Comparison of ENCODE assay signal across 14 cellular contexts in the genomic region with DNA sequence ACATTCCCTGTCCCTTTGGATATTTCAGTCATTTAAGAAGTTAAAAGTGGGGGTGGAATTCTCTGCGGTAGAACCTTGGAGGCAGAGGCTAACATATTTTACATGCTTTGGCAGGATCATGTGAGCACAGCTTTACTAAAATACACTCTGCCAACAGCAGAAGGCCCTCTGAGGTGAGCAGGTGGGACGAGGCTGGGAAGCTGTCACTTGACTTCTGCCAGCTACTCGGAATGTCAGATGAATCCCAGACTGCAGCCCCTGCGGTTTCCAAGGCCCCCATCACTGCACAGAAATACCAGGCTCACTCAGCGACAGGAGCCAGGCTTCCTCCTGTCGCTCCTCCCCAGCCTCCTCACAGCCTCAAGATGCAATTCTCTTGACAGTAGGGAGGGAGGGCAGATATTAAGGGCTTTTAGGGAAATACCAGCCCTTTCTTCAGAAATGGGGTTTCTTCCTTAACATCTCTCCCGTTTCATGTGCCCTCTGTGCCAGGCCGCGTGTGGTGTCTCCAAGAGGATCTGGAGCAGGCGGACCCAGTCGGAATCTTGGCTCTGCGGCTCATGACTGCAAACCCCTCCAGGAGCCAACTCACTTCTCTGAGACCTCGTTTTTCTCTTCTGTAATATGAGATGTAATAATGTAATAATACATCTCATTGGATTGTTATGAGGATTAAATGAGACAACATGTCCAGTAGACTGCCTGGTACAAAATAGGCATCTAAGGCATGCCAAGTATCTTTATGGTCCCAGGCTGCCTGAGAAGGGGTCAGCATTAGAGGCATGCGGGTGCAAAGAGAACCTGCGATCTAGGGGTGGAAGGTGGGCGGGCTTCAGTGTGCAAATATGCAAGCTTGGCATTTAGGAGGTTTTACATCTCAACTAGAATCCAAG.
DNase-seq lines count a peak whose midpoint lies in the region; ATAC-seq and TF ChIP-seq lines count a peak whose summit lies in the region.
"Had no signal": no experiment of that assay in that cellular context is flagged by ENCODE, and none has a peak within 500 bp of the region (broad histone marks: within the 10 kb centered on the region; RNA-seq: fewer than 3 reads in every experiment).

No MANE protein-coding gene starts in this region.

- H3K4me3 ChIP-seq in heart left ventricle (no peak overlapping the region), osteoblast (ENCODE audit: insufficient read depth, low read length) (no peak overlapping the region), mucosa of descending colon (no peak overlapping the region)
- H3K4me3 ChIP-seq: BLaER1 treated with 17β-estradiol and CSF1 and Interleukin-3, amounts not matched to agents 10 nM and 100 nM; lower lobe of right lung had no signal

- H3K27ac ChIP-seq in heart left ventricle (peak overlapping the region in 8 of 12 donors; percentile 1 to 80 (median 66)), osteoblast (ENCODE audit: low read depth, low read length) (no peak overlapping the region)
- H3K27ac ChIP-seq: BLaER1 treated with 17β-estradiol and CSF1 and Interleukin-3, amounts not matched to agents 10 nM and 100 nM; lower lobe of right lung; parathyroid adenoma had no signal

- H4K20me1 ChIP-seq in osteoblast (ENCODE audit: insufficient read depth, low read length): peaks cover 3% of the 10 kb centered on the region
- H4K20me1 ChIP-seq: BLaER1 treated with 17β-estradiol and CSF1 and Interleukin-3, amounts not matched to agents 10 nM and 100 nM had no signal

- TF ChIP-seq CTCF in heart left ventricle (IDR thresholded peaks at IDR 0.05) (no peak), osteoblast (IDR thresholded peaks at IDR 0.05; ENCODE audit: extremely low read depth, low read depth, low read length) (no peak), mucosa of descending colon (IDR thresholded peaks at IDR 0.05) (no peak)

- H3K36me3 ChIP-seq in heart left ventricle (no peaks in the 10 kb centered on the region), osteoblast (ENCODE audit: insufficient read depth, low read length) (no peaks in the 10 kb centered on the region), mucosa of descending colon (ENCODE audit: low read depth) (no peaks in the 10 kb centered on the region)
- H3K36me3 ChIP-seq: lower lobe of right lung had no signal

- H2AFZ ChIP-seq in osteoblast (ENCODE audit: low read length): no peak overlapping the region
- H2AFZ ChIP-seq: parathyroid adenoma had no signal

- no peak overlapping the region for H3K4me2 ChIP-seq in osteoblast (ENCODE audit: insufficient read depth, low read length)
- H3K4me2 ChIP-seq: BLaER1 treated with 17β-estradiol and CSF1 and Interleukin-3, amounts not matched to agents 10 nM and 100 nM had no signal

- ATAC-seq in heart left ventricle (peak; percentile 19 to 67 (median 48)), GM19035 (IDR thresholded peaks at IDR 0.05; ENCODE audit: unreplicated experiment) (no peak), GM18498 (IDR thresholded peaks at IDR 0.05; ENCODE audit: unreplicated experiment) (no peak), mucosa of descending colon (no peak)

- DNase-seq in Ammon's horn (ENCODE audit: low spot score) (peak; percentile 29), NCI-H446 treated with DMSO at 0.1 percent for 48 hours (lab: John Stamatoyannopoulos, UW) (peak; percentile 44), heart left ventricle (peak in 2 of 5 donors; percentile 40 to 51), osteoblast (ENCODE audit: insufficient read length, low spot score, missing footprints) (peak; percentile 35), mucosa of descending colon (no peak)
- no peak for DNase-seq in stimulated activated CD8-positive, alpha-beta memory T cell treated with anti-CD3 and anti-CD28 coated beads, Interleukin-4, amount 100 ng/mL, for 48 hours
- DNase-seq: activated naive CD4-positive, alpha-beta T cell; lower lobe of right lung; NCI-H226; stimulated activated CD4-positive, alpha-beta T cell treated with anti-CD3 and anti-CD28 coated beads, Interleukin-1b, Interleukin-23, amount 100 ng/mL, for 48 hours had no signal

- H3K9me3 ChIP-seq in heart left ventricle (peaks cover 0 to 4% (median 0%) of the 10 kb centered on the region in 12 donors), osteoblast (ENCODE audit: low read depth, low read length) (no peaks in the 10 kb centered on the region), mucosa of descending colon (no peaks in the 10 kb centered on the region)
- H3K9me3 ChIP-seq: BLaER1 treated with 17β-estradiol and CSF1 and Interleukin-3, amounts not matched to agents 10 nM and 100 nM; lower lobe of right lung had no signal

- intact Hi-C loops in heart left ventricle (cut with DNase I): loop anchor here in 1 of 10 donors (5.0 kb wide), 1 partner anchor 74 kb away; no protein-coding TSS in a partner anchor
- intact Hi-C loops in mucosa of descending colon (cut with DNase I, micrococcal nuclease): no loop called here

- H3K4me1 ChIP-seq in heart left ventricle (peaks cover 0 to 58% (median 21%) of the 10 kb centered on the region in 12 donors), osteoblast (ENCODE audit: insufficient read depth, low read length) (peaks cover 7% of the 10 kb centered on the region), mucosa of descending colon (ENCODE audit: low read depth) (no peaks in the 10 kb centered on the region)
- H3K4me1 ChIP-seq: BLaER1 treated with 17β-estradiol and CSF1 and Interleukin-3, amounts not matched to agents 10 nM and 100 nM; lower lobe of right lung had no signal

- TF ChIP-seq POLR2A in heart left ventricle (IDR thresholded peaks at IDR 0.05): no peak

- H3K27me3 ChIP-seq in heart left ventricle (no peaks in the 10 kb centered on the region), osteoblast (ENCODE audit: insufficient read depth, low read length) (peaks cover 9% of the 10 kb centered on the region)
- H3K27me3 ChIP-seq: BLaER1 treated with 17β-estradiol and CSF1 and Interleukin-3, amounts not matched to agents 10 nM and 100 nM had no signal

- no peaks in the 10 kb centered on the region for H3K79me2 ChIP-seq in osteoblast (ENCODE audit: insufficient read depth, low read length)
- H3K79me2 ChIP-seq: parathyroid adenoma had no signal

- WGBS in heart left ventricle, 4 donors: 35 to 53% (median 45%) methylated on average over 16 of the region's 16 CpGs

Comparison
In these comparisons a context has a peak if more than half of its experiments do, and no peak if none do; other contexts are left out.
1. DNase-seq: peak in Ammon's horn (single experiment), NCI-H446 treated with DMSO at 0.1 percent for 48 hours (single experiment) and osteoblast (single experiment); none in mucosa of descending colon (0 of 3) and stimulated activated CD8-positive, alpha-beta memory T cell treated with anti-CD3 and anti-CD28 coated beads, Interleukin-4, amount 100 ng/mL, for 48 hours (single experiment).
2. ATAC-seq: peak in heart left ventricle (4 of 4); none in GM19035 (single experiment), GM18498 (single experiment) and mucosa of descending colon (single experiment).